8 cellular contexts compared by ENCODE assay signal in genomic region chr5:82165740-82166530, GRCh38.
A peak's percentile ranks its signal among the peaks of the same experiment; 100 is the strongest.
DNase-seq lines count a peak whose midpoint lies in the region; ATAC-seq and TF ChIP-seq lines count a peak whose summit lies in the region.

No MANE protein-coding gene starts in this region.

- H3K18ac ChIP-seq in H9 (ENCODE audit: insufficient read length, low read depth, low read length): no peak overlapping the region

- H3K23me2 ChIP-seq in H9 (ENCODE audit: insufficient read length, low read depth, low read length, poor library complexity, severe bottlenecking): no peaks in the 10 kb centered on the region

- no peak overlapping the region for H3K4me3 ChIP-seq in Panc1 (ENCODE audit: low read depth in 2 of 2, low read length in 2 of 2)

- H2AK5ac ChIP-seq in H9 (ENCODE audit: insufficient read length, low read length): no peak overlapping the region

- peak; percentile 80 for TF ChIP-seq CTCF in H9 (conservative IDR thresholded peaks at IDR 0.05)
- peak; percentile 79 for TF ChIP-seq CTCF in Panc1 (IDR thresholded peaks at IDR 0.05)

- H3K4me1 Mint-ChIP-seq in H9: peaks cover 34 to 46% of the 10 kb centered on the region in 2 experiments

- H2BK12ac ChIP-seq in H9 (ENCODE audit: insufficient read length, low read depth, low read length): no peak overlapping the region

- H3K36me3 Mint-ChIP-seq in H9 (ENCODE audit: insufficient read depth in 1 of 3, low read depth in 3 of 3): peaks cover 0 to 4% (median 0%) of the 10 kb centered on the region in 3 experiments; a peak in 1 of 7 replicates

- no peaks in the 10 kb centered on the region for H4K20me1 ChIP-seq in H9 (ENCODE audit: control insufficient read depth, insufficient read depth, insufficient read length)

- H4K5ac ChIP-seq in H9 (ENCODE audit: insufficient read length, low read depth, low read length): no peak overlapping the region

- H3K9me3 ChIP-seq in H9 (ENCODE audit: control insufficient read depth, low read depth, low read length) (no peaks in the 10 kb centered on the region), Panc1 (ENCODE audit: control insufficient read depth, insufficient read depth, low read depth, low read length) (no peaks in the 10 kb centered on the region)

- no peak overlapping the region for H4K91ac ChIP-seq in H9 (ENCODE audit: insufficient read length, low read depth, low read length)

- H3K36me3 ChIP-seq in Panc1 (ENCODE audit: control insufficient read depth, insufficient read depth, low read length): no peaks in the 10 kb centered on the region; the same call in 1 of the 2 replicates

- H3K79me2 ChIP-seq in H9 (ENCODE audit: insufficient read depth, low read length): no peaks in the 10 kb centered on the region

- no peak overlapping the region for H3K4me2 ChIP-seq in H9 (ENCODE audit: insufficient read depth, insufficient read length, low read length)

- no peak overlapping the region for H3K23ac ChIP-seq in H9 (ENCODE audit: insufficient read length, low read depth, low read length)

- H3K4ac ChIP-seq in H9 (ENCODE audit: low read depth, low read length): no peak overlapping the region

- H3K27ac ChIP-seq in H9 (ENCODE audit: insufficient read length, low read depth, low read length) (no peak overlapping the region), Panc1 (ENCODE audit: low read length) (no peak overlapping the region)

- H2AFZ ChIP-seq in H9 (ENCODE audit: low read length): no peak overlapping the region

- no peak overlapping the region for H4K8ac ChIP-seq in H9 (replicated peaks; ENCODE audit: insufficient read length, low read depth, low read length)

- H2BK20ac ChIP-seq in H9 (ENCODE audit: low read depth, low read length, poor library complexity, severe bottlenecking): no peak overlapping the region

- BruUV-seq in Panc1 (replicated peaks; lab: Mats Ljungman, UMichigan): no TSS peak

- DNase-seq in Right ventricle myocardium inferior (ENCODE audit: missing footprints) (peak; percentile 70), cardiac septum (ENCODE audit: low spot score) (no peak), H9 (peak; percentile 50), LHCN-M2 (ENCODE audit: low read depth) (peak; percentile 89), Panc1 (ENCODE audit: low read depth, low spot score) (no peak), astrocyte of the hippocampus (ENCODE audit: low read depth, low spot score) (peak; percentile 93), hepatic stellate cell (ENCODE audit: low spot score) (peak; percentile 27), pulmonary artery endothelial cell (ENCODE audit: low read depth, low spot score) (peak; percentile 84)

- no peak overlapping the region for H2BK5ac ChIP-seq in H9 (ENCODE audit: insufficient read length, low read length)

- no CpG with 5 or more reads among the region's 3 CpGs for whole genome bisulfite sequencing in H9 (ENCODE audit: extremely low coverage, insufficient read length, low lambda C conversion rate)

- in situ Hi-C loops in Panc1 (cut with HindIII; ENCODE audit: low pct_unique_long_range_greater_than_20kb, low sequenced_read_pairs): no loop called here

- no peak overlapping the region for H3K4me3 Mint-ChIP-seq in H9

- no peak overlapping the region for H3T11ph ChIP-seq in H9 (ENCODE audit: low read length)

- ATAC-seq in Right ventricle myocardium inferior (peak; percentile 100), Panc1 (peak; percentile 95)

- H2BK120ac ChIP-seq in H9 (ENCODE audit: low read depth, low read length, poor library complexity, severe bottlenecking): no peak overlapping the region

- CTCF ChIA-PET in Panc1 (lab: Charles Lee): interaction anchor here (0.6 to 1.4 kb wide), 7 partner anchors 57 to 864 kb away, joined by 3 to 5 read pairs (median 5); partner anchors contain the start of gene ZCCHC9

- no peaks in the 10 kb centered on the region for H3K27me3 Mint-ChIP-seq in H9 (ENCODE audit: low read depth)

- H3K14ac ChIP-seq in H9 (ENCODE audit: insufficient read depth, low read length): no peak overlapping the region

- H2BK15ac ChIP-seq in H9 (ENCODE audit: low read depth, low read length): no peak overlapping the region

- H3K27me3 ChIP-seq in H9 (ENCODE audit: insufficient read depth, low read length): no peaks in the 10 kb centered on the region
- H3K27me3 ChIP-seq in Panc1 (ENCODE audit: control insufficient read depth, insufficient read depth, low read length): no peaks in the 10 kb centered on the region

- H3K9me3 Mint-ChIP-seq in H9: no peaks in the 10 kb centered on the region

- peak overlapping the region; percentile 20 to 89 (median 88); a peak in 4 of 7 replicates for H3K27ac Mint-ChIP-seq in H9

- intact Hi-C loops in Right ventricle myocardium inferior (cut with DNase I) (loop anchor here (1.0 to 10.0 kb wide), 5 partner anchors 281 to 739 kb away; partner anchors contain the start of gene SSBP2), cardiac septum (cut with DNase I) (loop anchor here (5.0 to 10.0 kb wide), 4 partner anchors 381 to 739 kb away; partner anchors contain the start of gene SSBP2), Panc1 (cut with micrococcal nuclease; ENCODE audit: unreplicated experiment) (loop anchor here (10.0 kb wide), 1 partner anchor 421 kb away; no protein-coding TSS in a partner anchor)

- no peak overlapping the region for H3K9ac ChIP-seq in H9 (ENCODE audit: extremely low read depth, insufficient read length, low read length)

- H3K56ac ChIP-seq in H9 (ENCODE audit: insufficient read length, low read depth, low read length): no peak overlapping the region

- POLR2A ChIA-PET in Panc1 (lab: Charles Lee): no interaction called here

- H3K79me1 ChIP-seq in H9 (ENCODE audit: insufficient read depth, low read depth, low read length, poor library complexity, severe bottlenecking): no peaks in the 10 kb centered on the region

- peaks cover 5% of the 10 kb centered on the region; the same call in 1 of the 2 replicates for H3K4me1 ChIP-seq in H9 (ENCODE audit: insufficient read depth, low read length)
- H3K4me1 ChIP-seq in Panc1 (ENCODE audit: control insufficient read depth, insufficient read depth, low read length): peaks cover 4% of the 10 kb centered on the region; the same call in 1 of the 2 replicates

Comparison
In these comparisons a context has a peak if more than half of its experiments do, and no peak if none do; other contexts are left out.
1. DNase-seq: peak in Right ventricle myocardium inferior (single experiment), H9 (single experiment), LHCN-M2 (single experiment), astrocyte of the hippocampus (single experiment), hepatic stellate cell (single experiment) and pulmonary artery endothelial cell (single experiment); none in cardiac septum (single experiment) and Panc1 (single experiment).